In genomic region chr14:91396959-91397815, GRCh38 we compare ENCODE assay signal across 8 cellular contexts. TPM values are rescaled to one million over a fixed set of nuclear protein-coding genes. Genes with fewer than 3 reads are reported as not detected.
DNase-seq lines count a peak whose midpoint lies in the region; ATAC-seq and TF ChIP-seq lines count a peak whose summit lies in the region.

No MANE protein-coding gene starts in this region.

- H3K9me3 ChIP-seq in RWPE2 (ENCODE audit: severe bottlenecking) (no peaks in the 10 kb centered on the region), colonic mucosa (no peaks in the 10 kb centered on the region), SJCRH30 (replicated peaks) (no peaks in the 10 kb centered on the region), MG63 (no peaks in the 10 kb centered on the region)

- H3K4me3 ChIP-seq in RWPE2 (ENCODE audit: severe bottlenecking) (no peak overlapping the region), colonic mucosa (no peak overlapping the region), skin epidermis (no peak overlapping the region), SJCRH30 (no peak overlapping the region), MG63 (no peak overlapping the region)

- ATAC-seq in HG03139 (IDR thresholded peaks at IDR 0.05; ENCODE audit: unreplicated experiment) (peak; percentile 64), RWPE2 (ENCODE audit: low read depth) (peak; percentile 66)

- H3K9ac ChIP-seq in colonic mucosa (ENCODE audit: low read depth in 2 of 2, low read length in 2 of 2): peak overlapping the region; percentile 31 to 84

- intact Hi-C loops in colonic mucosa (cut with DNase I): no loop called here

- peaks cover 67% of the 10 kb centered on the region for H3K4me1 ChIP-seq in RWPE2 (ENCODE audit: insufficient read depth, poor library complexity, severe bottlenecking)
- peaks cover 43% of the 10 kb centered on the region for H3K4me1 ChIP-seq in colonic mucosa
- H3K4me1 ChIP-seq in SJCRH30: no peaks in the 10 kb centered on the region

- H3K27ac ChIP-seq in RWPE2 (ENCODE audit: poor library complexity, severe bottlenecking): peak overlapping the region; percentile 89
- peak overlapping the region; percentile 89 for H3K27ac ChIP-seq in colonic mucosa
- peak overlapping the region in 19 of 21 experiments; percentile 12 to 79 (median 48) for H3K27ac ChIP-seq in skin epidermis
- no peak overlapping the region for H3K27ac ChIP-seq in SJCRH30

- no peaks in the 10 kb centered on the region for H3K36me3 ChIP-seq in RWPE2 (ENCODE audit: low read depth)
- H3K36me3 ChIP-seq in colonic mucosa: no peaks in the 10 kb centered on the region
- no peaks in the 10 kb centered on the region for H3K36me3 ChIP-seq in SJCRH30
- no peaks in the 10 kb centered on the region for H3K36me3 ChIP-seq in MG63

- DNase-seq in activated CD8-positive, alpha-beta memory T cell treated with anti-CD3 and anti-CD28 coated beads for 24 hours: peak; percentile 76
- DNase-seq in activated CD8-positive, alpha-beta memory T cell treated with anti-CD3 and anti-CD28 coated beads, Interleukin-2, amount 50 U/mL, for 4 hours: no peak
- no peak for DNase-seq in RWPE2 (ENCODE audit: low spot score)
- DNase-seq in colonic mucosa: peak; percentile 89
- DNase-seq in SJCRH30: no peak
- no peak for DNase-seq in MG63

- no peaks in the 10 kb centered on the region for H3K27me3 ChIP-seq in RWPE2 (ENCODE audit: insufficient read depth, poor library complexity, severe bottlenecking)
- H3K27me3 ChIP-seq in colonic mucosa: no peaks in the 10 kb centered on the region
- H3K27me3 ChIP-seq in SJCRH30: no peaks in the 10 kb centered on the region
- H3K27me3 ChIP-seq in MG63: no peaks in the 10 kb centered on the region

- TF ChIP-seq CTCF in RWPE2 (IDR thresholded peaks at IDR 0.05; ENCODE audit: poor library complexity, severe bottlenecking): no peak
- no peak for TF ChIP-seq CTCF in colonic mucosa (IDR thresholded peaks at IDR 0.05)

RNA-seq across cellular contexts. Expression of gene CCDC88C, which starts 20.4 kb away (rescaled TPM):
- total RNA-seq in colonic mucosa: 10 to 100 TPM; 45.6 to 48.0 TPM
- 8.9 TPM in 2 replicates for total RNA-seq in SJCRH30 (2014; rRNA removed; shearing (Covaris generic))
- total RNA-seq in MG63 (2014; rRNA removed; shearing (Covaris generic); ENCODE audit: low replicate concordance): 1.2 and 5.8 TPM in 2 replicates

Comparison
In these comparisons a context has a peak if more than half of its experiments do, and no peak if none do; other contexts are left out.
1. DNase-seq: peak in activated CD8-positive, alpha-beta memory T cell treated with anti-CD3 and anti-CD28 coated beads for 24 hours (single experiment) and colonic mucosa (single experiment); none in activated CD8-positive, alpha-beta memory T cell treated with anti-CD3 and anti-CD28 coated beads, Interleukin-2, amount 50 U/mL, for 4 hours (single experiment), RWPE2 (single experiment), SJCRH30 (0 of 2) and MG63 (single experiment).